8 cellular contexts compared by ENCODE assay signal in genomic region chrX:69133561-69134542, GRCh38. TPM values are rescaled to one million over a fixed set of nuclear protein-coding genes. Genes with fewer than 3 reads are reported as not detected.
DNase-seq lines count a peak whose midpoint lies in the region; ATAC-seq, FAIRE-seq and TF ChIP-seq lines count a peak whose summit lies in the region.

No MANE protein-coding gene starts in this region.

- intact Hi-C loops in GM12878 (cut with micrococcal nuclease; ENCODE audit: unreplicated experiment) (no loop called here), right lobe of liver (cut with DNase I) (no loop called here), gastrocnemius medialis (cut with DNase I; ENCODE audit: low total_unique reads) (loop anchor here (10.0 kb wide), 1 partner anchor 59 kb away; no protein-coding TSS in a partner anchor)

- H3K9me3 ChIP-seq in GM12878 (replicated peaks; ENCODE audit: control insufficient read depth, insufficient read depth, low read length): no peaks in the 10 kb centered on the region
- H3K9me3 ChIP-seq in right lobe of liver: no peaks in the 10 kb centered on the region
- H3K9me3 ChIP-seq in gastrocnemius medialis: no peaks in the 10 kb centered on the region

- in situ Hi-C loops in KBM-7 (cut with MboI; ENCODE audit: low pct_unique_long_range_greater_than_20kb, low sequenced_read_pairs): no loop called here
- in situ Hi-C loops in GM12878 (cut with MboI): no loop called here
- in situ Hi-C loops in gastrocnemius medialis (cut with MboI; ENCODE audit: low sequenced_read_pairs in 4 of 4): no loop called here

- no TSS peak for BruUV-seq in GM12878 (replicated peaks; lab: Mats Ljungman, UMichigan)

- CTCF ChIA-PET in GM12878 (lab: Yijun Ruan, JAX): no interaction called here

- RAD21 ChIA-PET in GM12878 (lab: Charles Lee; ENCODE audit: unreplicated experiment): no interaction called here

- DNase-seq in DMS 273 (lab: John Stamatoyannopoulos, UW; ENCODE audit: unreplicated experiment): peak; percentile 84
- DNase-seq in KBM-7: peak; percentile 42
- no peak for DNase-seq in GM12878 (ENCODE audit: low read depth, low spot score)
- DNase-seq in right lobe of liver: no peak
- DNase-seq in GM20000 (ENCODE audit: low spot score): no peak
- no peak for DNase-seq in gastrocnemius medialis

- TF ChIP-seq RAD21 in GM12878 (IDR thresholded peaks at IDR 0.05; ENCODE audit: insufficient read depth, low read depth, low read length): peak; percentile 18; the same call in 1 of the 2 replicates

- SMC1A ChIA-PET in GM12878 (lab: Charles Lee; ENCODE audit: uncharacterized antibody, unreplicated experiment): no interaction called here

- peak; percentile 56 for ATAC-seq in GM12878
- ATAC-seq in right lobe of liver: peak; percentile 45 to 88 (median 62)
- no peak for ATAC-seq in GM21717 (IDR thresholded peaks at IDR 0.05; ENCODE audit: unreplicated experiment)
- ATAC-seq in GM21619 (IDR thresholded peaks at IDR 0.05; ENCODE audit: unreplicated experiment): no peak
- ATAC-seq in gastrocnemius medialis: no peak

- H3K36me3 ChIP-seq in GM12878 (ENCODE audit: control insufficient read depth in 2 of 2, insufficient read depth in 2 of 2, low read length in 1 of 2) (no peaks in the 10 kb centered on the region), right lobe of liver (no peaks in the 10 kb centered on the region), gastrocnemius medialis (no peaks in the 10 kb centered on the region)

- H2AFZ ChIP-seq in GM12878 (ENCODE audit: control insufficient read depth, low read depth, low read length): no peak overlapping the region

- WGBS in GM12878 (ENCODE audit: insufficient coverage, insufficient replicate concordance, low lambda C conversion rate, missing lambda C conversion rate): 23% methylated on average over 9 of the region's 9 CpGs
- WGBS in right lobe of liver (ENCODE audit: insufficient coverage, low coverage, low lambda C conversion rate, missing lambda C conversion rate): 43% methylated on average over 9 of the region's 9 CpGs

- H4K20me1 ChIP-seq in GM12878 (ENCODE audit: control insufficient read depth, insufficient read depth): no peaks in the 10 kb centered on the region

- H3K27me3 ChIP-seq in GM12878 (replicated peaks in 1 of 2; ENCODE audit: control insufficient read depth in 2 of 2, insufficient read depth in 2 of 2, low read length in 1 of 2): peaks cover 1 to 2% of the 10 kb centered on the region in 2 experiments; a peak in 2 of 4 replicates
- H3K27me3 ChIP-seq in right lobe of liver: peaks cover 0 to 5% of the 10 kb centered on the region in 2 donors
- H3K27me3 ChIP-seq in gastrocnemius medialis: peaks cover 0 to 3% (median 0%) of the 10 kb centered on the region in 3 donors

- TF ChIP-seq POLR2A in GM12878 (IDR thresholded peaks at IDR 0.05; ENCODE audit: low read depth, low read length): no peak
- no peak for TF ChIP-seq POLR2A in right lobe of liver (IDR thresholded peaks at IDR 0.05)
- no peak for TF ChIP-seq POLR2A in gastrocnemius medialis (IDR thresholded peaks at IDR 0.05)

- no peak overlapping the region for H3K9ac ChIP-seq in GM12878 (ENCODE audit: control insufficient read depth, insufficient read depth, low read length)

- H3K4me1 ChIP-seq in GM12878 (ENCODE audit: control insufficient read depth, insufficient read depth, low read length): no peaks in the 10 kb centered on the region
- H3K4me1 ChIP-seq in right lobe of liver: no peaks in the 10 kb centered on the region
- H3K4me1 ChIP-seq in gastrocnemius medialis: no peaks in the 10 kb centered on the region

- POLR2A ChIA-PET in GM12878 (lab: Charles Lee): no interaction called here

- H3K4me2 ChIP-seq in GM12878 (ENCODE audit: control insufficient read depth, insufficient read depth): no peak overlapping the region

- H3K79me2 ChIP-seq in GM12878 (ENCODE audit: control insufficient read depth, insufficient read depth, low read length): no peaks in the 10 kb centered on the region

- H3K27ac ChIP-seq in GM12878 (ENCODE audit: control insufficient read depth, insufficient read depth): no peak overlapping the region
- no peak overlapping the region for H3K27ac ChIP-seq in right lobe of liver
- H3K27ac ChIP-seq in gastrocnemius medialis: no peak overlapping the region

- TF ChIP-seq CTCF in GM12878 (IDR thresholded peaks at IDR 0.05 in 2 of 3, conservative IDR thresholded peaks at IDR 0.05 in 1 of 3; ENCODE audit: control insufficient read depth in 2 of 3, extremely low read depth in 1 of 3, insufficient read depth in 1 of 3, low read depth in 3 of 3, low read length in 3 of 3) (peak; percentile 11 to 25 (median 23); a peak in 4 of 6 replicates), right lobe of liver (IDR thresholded peaks at IDR 0.05) (peak; percentile 23 to 49 (median 36)), GM20000 (IDR thresholded peaks at IDR 0.05; ENCODE audit: extremely low read depth, missing control alignments) (no peak), gastrocnemius medialis (IDR thresholded peaks at IDR 0.05 in 4 of 5, conservative IDR thresholded peaks at IDR 0.05 in 1 of 5) (peak in 1 of 5 experiments; percentile 36)

- no peak for FAIRE-seq in GM12878 (lab: Jason Lieb, UNC)

- H3K4me3 ChIP-seq in GM12878 (no peak overlapping the region), right lobe of liver (no peak overlapping the region), gastrocnemius medialis (no peak overlapping the region)

- TF ChIP-seq EP300 in GM12878 (IDR thresholded peaks at IDR 0.05; ENCODE audit: borderline replicate concordance in 1 of 2, control insufficient read depth in 1 of 2, low read depth in 2 of 2, low read length in 2 of 2): no peak

TF ChIP-seq in GM12878, 131 proteins besides CTCF, POLR2A, EP300 and RAD21:
- TF ChIP-seq TCF7 (IDR thresholded peaks at IDR 0.05; ENCODE audit: borderline replicate concordance) (no peak), TAF1 (IDR thresholded peaks at IDR 0.05; ENCODE audit: borderline replicate concordance, low read depth, low read length) (no peak), EGR1 (IDR thresholded peaks at IDR 0.05; ENCODE audit: borderline replicate concordance in 1 of 2, low read depth in 2 of 2, low read length in 2 of 2) (no peak), FOXK2 (IDR thresholded peaks at IDR 0.05) (no peak), ZBTB33 (IDR thresholded peaks at IDR 0.05) (no peak)

RNA-seq across cellular contexts. Expression of gene PJA1, which starts 31.4 kb away (rescaled TPM):
- 3.5 and 4.5 TPM in 2 replicates for total RNA-seq in GM12878 (2013; cell fraction: nucleolus; rRNA removed)
- total RNA-seq in GM12878 (2014; rRNA removed) (8.6 and 11.3 TPM in 2 replicates), GM12878 (2014; rRNA removed; fragmentation: Illumina TruSeq; extraction: Trizol) (11.3 and 13.1 TPM in 2 replicates), GM12878 (2021) (10.7 and 12.3 TPM in 2 replicates), right lobe of liver (10 to 100 TPM in 1 of 6 experiments, 1 to 10 TPM in 5; 3.9 to 10.4 (median 6.7) TPM), gastrocnemius medialis (1 to 10 TPM; 2.5 to 9.6 (median 7.6) TPM)
- polyA plus RNA-seq in GM12878 (2011; ENCODE audit: low read depth): 5.2 TPM
- polyA plus RNA-seq in GM12878 (2011; rRNA removed) (10.4 and 13.6 TPM in 2 replicates), GM12878 (2014; fragmentation: Illumina TruSeq; extraction: Trizol) (14.3 and 14.8 TPM in 2 replicates), GM12878 (2014; fragmentation: Nextera tagmentation; extraction: Ambion mirVana) (1 to 10 TPM; 5.2 to 5.7 TPM), GM12878 (2014; rRNA removed) (7.7 and 8.3 TPM in 2 replicates), GM12878 (2016; fragmentation: Nextera tagmentation; extraction: Ambion mirVana) (10 to 100 TPM; 14.2 to 19.5 TPM)
- 11.7 and 12.0 TPM in 2 replicates for polyA plus RNA-seq in GM12878 (2011; cell fraction: cytosol; rRNA removed)
- 8.3 and 10.3 TPM in 2 replicates for polyA plus RNA-seq in GM12878 (2011; cell fraction: nucleus; rRNA removed)
- polyA plus RNA-seq in GM12878 (2012): 11.8 and 13.6 TPM in 2 replicates
- 9.9 and 13.0 TPM in 2 replicates for polyA minus RNA-seq in GM12878 (2011; rRNA and poly(A)+ RNA removed)
- 3.1 and 4.7 TPM in 2 replicates for polyA minus RNA-seq in GM12878 (2011; cell fraction: cytosol; rRNA and poly(A)+ RNA removed)
- 0.97 and 2.7 TPM in 2 replicates for polyA minus RNA-seq in GM12878 (2011; cell fraction: nucleus; rRNA and poly(A)+ RNA removed)

Comparison
In these comparisons a context has a peak if more than half of its experiments do, and no peak if none do; other contexts are left out.
1. DNase-seq: peak in DMS 273 (single experiment) and KBM-7 (single experiment); none in GM12878 (single experiment), right lobe of liver (0 of 3), GM20000 (single experiment) and gastrocnemius medialis (0 of 2).
2. ATAC-seq: peak in GM12878 (single experiment) and right lobe of liver (4 of 4); none in GM21717 (single experiment), GM21619 (single experiment) and gastrocnemius medialis (0 of 2).